Comparison of ENCODE assay signal across 8 cellular contexts in genomic region chr10:13717936-13718772, GRCh38.
A peak's percentile ranks its signal among the peaks of the same experiment; 100 is the strongest.
DNase-seq lines count a peak whose midpoint lies in the region; ATAC-seq and TF ChIP-seq lines count a peak whose summit lies in the region.

No MANE protein-coding gene starts in this region.

- peak overlapping the region in 3 of 4 donors; percentile 56 to 68 (median 67) for H3K4me3 Mint-ChIP-seq in CD4-positive, CD25-positive, alpha-beta regulatory T cell
- H3K4me3 Mint-ChIP-seq in HFFc6: peak overlapping the region; percentile 74
- H3K4me3 Mint-ChIP-seq in activated naive CD4-positive, alpha-beta T cell treated with anti-CD3 and anti-CD28 coated beads, Interleukin-2, amount 10 ng/mL, durations not matched to agents 7 days and 5 days: peak overlapping the region; percentile 26

- H3K36me3 ChIP-seq in CD4-positive, CD25-positive, alpha-beta regulatory T cell (ENCODE audit: control insufficient read depth, insufficient read depth, low read length): no peaks in the 10 kb centered on the region
- H3K36me3 ChIP-seq in PC-9 (ENCODE audit: low read depth) (no peaks in the 10 kb centered on the region), gastroesophageal sphincter (peaks cover 0 to 10% of the 10 kb centered on the region in 2 donors), trophoblast cell (ENCODE audit: control insufficient read depth in 1 of 2, insufficient read depth in 2 of 2, low read length in 2 of 2) (peaks cover 0 to 2% of the 10 kb centered on the region in 2 experiments)

- H3K4me1 Mint-ChIP-seq in CD4-positive, CD25-positive, alpha-beta regulatory T cell: peaks cover 0 to 13% (median 4%) of the 10 kb centered on the region in 4 donors
- H3K4me1 Mint-ChIP-seq in HFFc6 (ENCODE audit: low read depth): peaks cover 69% of the 10 kb centered on the region
- peaks cover 16% of the 10 kb centered on the region for H3K4me1 Mint-ChIP-seq in activated naive CD4-positive, alpha-beta T cell treated with anti-CD3 and anti-CD28 coated beads, Interleukin-2, amount 10 ng/mL, durations not matched to agents 7 days and 5 days

- H3K9me3 ChIP-seq in CD4-positive, CD25-positive, alpha-beta regulatory T cell (ENCODE audit: control insufficient read depth in 2 of 2, low read length in 2 of 2): peaks cover 0 to 3% of the 10 kb centered on the region in 2 experiments
- no peaks in the 10 kb centered on the region for H3K9me3 ChIP-seq in PC-9 (ENCODE audit: insufficient read depth, low read depth)
- no peaks in the 10 kb centered on the region for H3K9me3 ChIP-seq in gastroesophageal sphincter
- no peaks in the 10 kb centered on the region for H3K9me3 ChIP-seq in trophoblast cell (ENCODE audit: insufficient read depth, low read depth, low read length)

- H3K9me2 ChIP-seq in PC-9 (ENCODE audit: insufficient read depth): no peaks in the 10 kb centered on the region

- no peaks in the 10 kb centered on the region for H3K36me3 Mint-ChIP-seq in CD4-positive, CD25-positive, alpha-beta regulatory T cell
- peaks cover 29% of the 10 kb centered on the region for H3K36me3 Mint-ChIP-seq in HFFc6 (ENCODE audit: low read depth)
- no peaks in the 10 kb centered on the region for H3K36me3 Mint-ChIP-seq in activated naive CD4-positive, alpha-beta T cell treated with anti-CD3 and anti-CD28 coated beads, Interleukin-2, amount 10 ng/mL, durations not matched to agents 7 days and 5 days

- TF ChIP-seq POLR2A in gastroesophageal sphincter (IDR thresholded peaks at IDR 0.05): no peak

- H2BK5ac ChIP-seq in trophoblast cell (ENCODE audit: low read depth, low read length, poor library complexity): no peak overlapping the region

- H3K4ac ChIP-seq in trophoblast cell (ENCODE audit: low read depth, low read length): no peak overlapping the region

- H2BK120ac ChIP-seq in trophoblast cell (ENCODE audit: insufficient read depth, low read length, poor library complexity): no peak overlapping the region

- H3K79me1 ChIP-seq in trophoblast cell (ENCODE audit: low read length): no peaks in the 10 kb centered on the region

- peak in 1 of 3 donors; percentile 16 for DNase-seq in CD4-positive, CD25-positive, alpha-beta regulatory T cell
- DNase-seq in HFFc6 (peak; percentile 86), PC-9 (peak; percentile 69 to 83), trophoblast cell (no peak), NCI-H146 treated with DMSO at 0.1 percent for 48 hours (lab: John Stamatoyannopoulos, UW; ENCODE audit: unreplicated experiment) (no peak)
- peak; percentile 58 for DNase-seq in activated naive CD4-positive, alpha-beta T cell treated with anti-CD3 and anti-CD28 coated beads, Interleukin-2, amount 10 ng/mL, durations not matched to agents 7 days and 5 days

- H2AFZ ChIP-seq in PC-9 (peak overlapping the region; percentile 72), trophoblast cell (ENCODE audit: insufficient read depth, low read length, poor library complexity) (no peak overlapping the region)

- H3K79me2 ChIP-seq in PC-9 (ENCODE audit: low read depth) (no peaks in the 10 kb centered on the region), trophoblast cell (ENCODE audit: control insufficient read depth, insufficient read depth, low read length, poor library complexity) (no peaks in the 10 kb centered on the region)

- H4K12ac ChIP-seq in trophoblast cell (ENCODE audit: low read depth, low read length): no peak overlapping the region

- H3K4me3 ChIP-seq in CD4-positive, CD25-positive, alpha-beta regulatory T cell (ENCODE audit: low read depth, low read length): no peak overlapping the region
- H3K4me3 ChIP-seq in PC-9 (peak overlapping the region; percentile 55), gastroesophageal sphincter (peak overlapping the region in 1 of 2 donors; percentile 44), trophoblast cell (ENCODE audit: low read depth, low read length) (no peak overlapping the region)

- no TSS peak for BruUV-seq in PC-9 (replicated peaks; lab: Mats Ljungman, UMichigan)

- H3K14ac ChIP-seq in trophoblast cell (ENCODE audit: low read length): no peak overlapping the region

- H3K27ac Mint-ChIP-seq in CD4-positive, CD25-positive, alpha-beta regulatory T cell: peak overlapping the region in 1 of 3 donors; percentile 65
- peak overlapping the region; percentile 85 for H3K27ac Mint-ChIP-seq in HFFc6
- H3K27ac Mint-ChIP-seq in activated naive CD4-positive, alpha-beta T cell treated with anti-CD3 and anti-CD28 coated beads, Interleukin-2, amount 10 ng/mL, durations not matched to agents 7 days and 5 days: peak overlapping the region; percentile 26

- TF ChIP-seq CTCF in HFFc6 (IDR thresholded peaks at IDR 0.05): no peak
- no peak for TF ChIP-seq CTCF in PC-9 (conservative IDR thresholded peaks at IDR 0.05)
- no peak for TF ChIP-seq CTCF in gastroesophageal sphincter (IDR thresholded peaks at IDR 0.05)

- ATAC-seq in CD4-positive, CD25-positive, alpha-beta regulatory T cell (ENCODE audit: low read depth in 2 of 2): peak; percentile 35 to 39
- ATAC-seq in gastroesophageal sphincter (peak; percentile 57), HG02642 (IDR thresholded peaks at IDR 0.05; ENCODE audit: poor library complexity, unreplicated experiment) (no peak)

- no peaks in the 10 kb centered on the region for H4K20me1 ChIP-seq in PC-9 (ENCODE audit: insufficient read depth)

- H2BK12ac ChIP-seq in trophoblast cell (ENCODE audit: low read length): peak overlapping the region; percentile 29

- no peak overlapping the region for H3K27ac ChIP-seq in CD4-positive, CD25-positive, alpha-beta regulatory T cell (ENCODE audit: insufficient read depth, low read length, poor library complexity, severe bottlenecking)
- H3K27ac ChIP-seq in PC-9 (peak overlapping the region; percentile 65), gastroesophageal sphincter (peak overlapping the region in 3 of 4 donors; percentile 40 to 76 (median 72)), trophoblast cell (ENCODE audit: low read depth, low read length) (no peak overlapping the region)

- no peak overlapping the region for H3K23ac ChIP-seq in trophoblast cell (ENCODE audit: low read length)

- no peaks in the 10 kb centered on the region for H3K4me1 ChIP-seq in CD4-positive, CD25-positive, alpha-beta regulatory T cell (ENCODE audit: control insufficient read depth, insufficient read depth, low read length, poor library complexity, severe bottlenecking)
- H3K4me1 ChIP-seq in PC-9 (replicated peaks; ENCODE audit: insufficient read depth) (peaks cover 21% of the 10 kb centered on the region), gastroesophageal sphincter (peaks cover 0 to 31% (median 6%) of the 10 kb centered on the region in 3 donors), trophoblast cell (ENCODE audit: control insufficient read depth in 1 of 2, insufficient read depth in 2 of 2, low read length in 2 of 2) (no peaks in the 10 kb centered on the region)

- WGBS in gastroesophageal sphincter (ENCODE audit: low coverage in 1 of 2), 2 donors: 17 to 28% methylated on average over 4 to 10 of the region's 26 CpGs
- WGBS in trophoblast cell (ENCODE audit: extremely low coverage, insufficient coverage, insufficient read length): no CpG with 5 or more reads among the region's 26 CpGs

- H3K9ac ChIP-seq in trophoblast cell (ENCODE audit: low read length): no peak overlapping the region

- H3K27me3 Mint-ChIP-seq in CD4-positive, CD25-positive, alpha-beta regulatory T cell: peaks cover 20% of the 10 kb centered on the region
- peaks cover 4% of the 10 kb centered on the region; the same call in 1 of the 2 replicates for H3K27me3 Mint-ChIP-seq in HFFc6 (ENCODE audit: insufficient read depth)
- peaks cover 19% of the 10 kb centered on the region for H3K27me3 Mint-ChIP-seq in activated naive CD4-positive, alpha-beta T cell treated with anti-CD3 and anti-CD28 coated beads, Interleukin-2, amount 10 ng/mL, durations not matched to agents 7 days and 5 days

- H3F3A ChIP-seq in PC-9 (ENCODE audit: insufficient read depth, low read depth): peaks cover 31% of the 10 kb centered on the region

- H4K91ac ChIP-seq in trophoblast cell (ENCODE audit: low read depth, low read length): no peak overlapping the region

- H4K8ac ChIP-seq in trophoblast cell (ENCODE audit: low read depth, low read length): no peak overlapping the region

- TF ChIP-seq EP300 in gastroesophageal sphincter (IDR thresholded peaks at IDR 0.05): no peak

- intact Hi-C loops in PC-9 (cut with micrococcal nuclease; ENCODE audit: unreplicated experiment): loop anchor here (1.0 to 2.0 kb wide), 2 partner anchors 10 to 59 kb away; no protein-coding TSS in a partner anchor

- H3K18ac ChIP-seq in trophoblast cell (ENCODE audit: low read length): no peak overlapping the region

- POLR2A ChIA-PET in PC-9 (lab: Charles Lee; ENCODE audit: unreplicated experiment): interaction anchor here (0.6 to 1.2 kb wide), 3 partner anchors 9 to 13 kb away, joined by 3 to 21 read pairs (median 3); no protein-coding TSS in a partner anchor

- H3K4me2 ChIP-seq in PC-9 (peak overlapping the region; percentile 90), trophoblast cell (ENCODE audit: low read length) (no peak overlapping the region)

- H2AK5ac ChIP-seq in trophoblast cell (ENCODE audit: low read length): no peak overlapping the region

- CTCF ChIA-PET in PC-9 (lab: Charles Lee): interaction anchor here (0.5 kb wide), 1 partner anchor 512 kb away, joined by 3 read pairs; no protein-coding TSS in a partner anchor
- CTCF ChIA-PET in activated naive CD4-positive, alpha-beta T cell treated with anti-CD3 and anti-CD28 coated beads, Interleukin-2, amount 10 ng/mL, durations not matched to agents 7 days and 5 days (lab: Charles Lee): no interaction called here

- peaks cover 3% of the 10 kb centered on the region for H3K27me3 ChIP-seq in CD4-positive, CD25-positive, alpha-beta regulatory T cell (ENCODE audit: control insufficient read depth, insufficient read depth, low read length)
- H3K27me3 ChIP-seq in PC-9 (ENCODE audit: insufficient read depth, low read depth): no peaks in the 10 kb centered on the region
- no peaks in the 10 kb centered on the region for H3K27me3 ChIP-seq in gastroesophageal sphincter
- no peaks in the 10 kb centered on the region for H3K27me3 ChIP-seq in trophoblast cell (ENCODE audit: insufficient read depth, low read length)

- peaks cover 0 to 5% (median 0%) of the 10 kb centered on the region in 7 donors for H3K9me3 Mint-ChIP-seq in CD4-positive, CD25-positive, alpha-beta regulatory T cell
- no peaks in the 10 kb centered on the region for H3K9me3 Mint-ChIP-seq in HFFc6
- no peaks in the 10 kb centered on the region for H3K9me3 Mint-ChIP-seq in activated naive CD4-positive, alpha-beta T cell treated with anti-CD3 and anti-CD28 coated beads, Interleukin-2, amount 10 ng/mL, durations not matched to agents 7 days and 5 days

Comparison
In these comparisons a context has a peak if more than half of its experiments do, and no peak if none do; other contexts are left out.
1. DNase-seq: peak in HFFc6 (single experiment), PC-9 (2 of 2) and activated naive CD4-positive, alpha-beta T cell treated with anti-CD3 and anti-CD28 coated beads, Interleukin-2, amount 10 ng/mL, durations not matched to agents 7 days and 5 days (single experiment); none in trophoblast cell (0 of 2) and NCI-H146 treated with DMSO at 0.1 percent for 48 hours (single experiment).
2. H3K27ac ChIP-seq: peak in PC-9 (single experiment) and gastroesophageal sphincter (3 of 4); none in CD4-positive, CD25-positive, alpha-beta regulatory T cell (single experiment) and trophoblast cell (single experiment).
3. Peak in every context shown above with its lines, with median percentiles within 50 percentile points of each other: H3K4me3 Mint-ChIP-seq.